1 cellular context compared by ENCODE assay signal in the genomic region with DNA sequence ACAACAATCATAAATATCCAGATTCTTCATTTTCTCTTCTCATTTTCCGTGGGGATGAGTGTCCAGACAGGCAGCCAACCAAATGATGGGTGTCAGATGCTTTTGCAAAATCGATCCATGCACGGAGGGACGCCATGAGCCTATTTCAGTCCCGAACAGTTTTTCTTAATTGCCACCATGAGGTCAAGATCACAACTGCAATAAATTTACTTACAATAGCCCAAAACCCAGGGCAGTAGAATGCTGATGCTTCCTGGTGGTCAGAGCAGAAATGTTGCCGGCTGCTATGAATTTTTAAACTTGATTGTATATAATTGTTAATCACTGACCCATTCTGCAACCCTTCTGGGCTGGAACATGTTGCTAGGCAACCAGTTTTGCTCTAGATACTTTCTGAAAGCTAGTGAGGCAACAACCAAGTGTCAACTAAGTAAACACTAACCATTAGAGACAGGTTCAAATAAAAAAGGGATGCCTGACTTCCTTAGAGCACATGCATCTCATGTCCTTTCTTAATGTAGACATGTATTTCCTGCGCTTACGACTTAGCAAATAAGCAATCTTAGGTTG.
TF ChIP-seq lines count a peak whose summit lies in the region.

No MANE protein-coding gene starts in this region.

TF ChIP-seq in HCT116, 20 proteins besides CTCF, POLR2A, EP300 and RAD21 (continued from another document):
- no peak for TF ChIP-seq ZBTB33 (IDR thresholded peaks at IDR 0.05; ENCODE audit: extremely low read depth, insufficient replicate concordance, low read length)
- no peak for TF ChIP-seq SIN3A (IDR thresholded peaks at IDR 0.05; ENCODE audit: low read depth)
- TF ChIP-seq POLR2AphosphoS5 (IDR thresholded peaks at IDR 0.05; ENCODE audit: low read depth, low read length), result no peak
- TF ChIP-seq TCF7L2 (IDR thresholded peaks at IDR 0.05; ENCODE audit: borderline replicate concordance, extremely low read depth, insufficient read depth, insufficient read length), result no peak
- no peak for TF ChIP-seq EZH2phosphoT487 (IDR thresholded peaks at IDR 0.05; ENCODE audit: borderline replicate concordance)
- TF ChIP-seq JUND (IDR thresholded peaks at IDR 0.05), result no peak
- TF ChIP-seq, protein P1, sequence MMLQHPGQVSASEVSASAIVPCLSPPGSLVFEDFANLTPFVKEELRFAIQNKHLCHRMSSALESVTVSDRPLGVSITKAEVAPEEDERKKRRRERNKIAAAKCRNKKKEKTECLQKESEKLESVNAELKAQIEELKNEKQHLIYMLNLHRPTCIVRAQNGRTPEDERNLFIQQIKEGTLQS (IDR thresholded peaks at IDR 0.05), result no peak
- TF ChIP-seq ELF1 (IDR thresholded peaks at IDR 0.05; ENCODE audit: borderline replicate concordance, low read depth), result no peak
